In genomic region chr2:161246301-161246700, GRCh38 we compare ENCODE assay signal across 13 cellular contexts.
DNase-seq lines count a peak whose midpoint lies in the region; ATAC-seq and TF ChIP-seq lines count a peak whose summit lies in the region.
"Had no signal": no experiment of that assay in that cellular context is flagged by ENCODE, and none has a peak within 500 bp of the region (broad histone marks: within the 10 kb centered on the region; RNA-seq: fewer than 3 reads in every experiment).

No MANE protein-coding gene starts in this region.

- POLR2A ChIA-PET in activated CD4-positive, alpha-beta T cell treated with anti-CD3 and anti-CD28 coated beads, Interleukin-2, amount 10 ng/mL, durations not matched to agents 7 days and 5 days (lab: Charles Lee): no interaction called here

- H3K36me3 Mint-ChIP-seq in activated CD4-positive, alpha-beta T cell treated with anti-CD3 and anti-CD28 coated beads, Interleukin-2, amount 10 ng/mL, durations not matched to agents 7 days and 5 days (ENCODE audit: low read depth): peaks cover 19% of the 10 kb centered on the region
- peaks cover 11% of the 10 kb centered on the region for H3K36me3 Mint-ChIP-seq in activated T-helper 1 cell treated with anti-CD3 and anti-CD28 coated beads, Interleukin-12 subunit alpha, Interleukin-12 subunit beta, Interleukin-2, Interleukin-4 antibody, amounts not matched to agents 30 ng/mL and 10 ng/mL and 1 ng/mL, durations not matched to agents 14 hours and 24 hours and 36 hours (ENCODE audit: low read depth)
- H3K36me3 Mint-ChIP-seq in nephron (ENCODE audit: low read depth): no peaks in the 10 kb centered on the region

- CTCF ChIA-PET in activated CD4-positive, alpha-beta T cell treated with anti-CD3 and anti-CD28 coated beads, Interleukin-2, amount 10 ng/mL, durations not matched to agents 7 days and 5 days (lab: Charles Lee): interaction anchor here (0.6 to 0.7 kb wide), 2 partner anchors 18 to 173 kb away, joined by 3 to 4 read pairs; no protein-coding TSS in a partner anchor

- H3K27ac Mint-ChIP-seq in activated CD4-positive, alpha-beta T cell treated with anti-CD3 and anti-CD28 coated beads, Interleukin-2, amount 10 ng/mL, durations not matched to agents 7 days and 5 days: no peak overlapping the region
- H3K27ac Mint-ChIP-seq in activated T-helper 1 cell treated with anti-CD3 and anti-CD28 coated beads, Interleukin-12 subunit alpha, Interleukin-12 subunit beta, Interleukin-2, Interleukin-4 antibody, amounts not matched to agents 30 ng/mL and 10 ng/mL and 1 ng/mL, durations not matched to agents 14 hours and 24 hours and 36 hours: peak overlapping the region; percentile 26
- peak overlapping the region; percentile 71 to 89 (median 86) for H3K27ac Mint-ChIP-seq in nephron

- H3K27me3 Mint-ChIP-seq in activated CD4-positive, alpha-beta T cell treated with anti-CD3 and anti-CD28 coated beads, Interleukin-2, amount 10 ng/mL, durations not matched to agents 7 days and 5 days: no peaks in the 10 kb centered on the region
- H3K27me3 Mint-ChIP-seq in activated T-helper 1 cell treated with anti-CD3 and anti-CD28 coated beads, Interleukin-12 subunit alpha, Interleukin-12 subunit beta, Interleukin-2, Interleukin-4 antibody, amounts not matched to agents 30 ng/mL and 10 ng/mL and 1 ng/mL, durations not matched to agents 14 hours and 24 hours and 36 hours (ENCODE audit: insufficient read depth): no peaks in the 10 kb centered on the region
- H3K27me3 Mint-ChIP-seq in nephron (ENCODE audit: low read depth): peaks cover 70% of the 10 kb centered on the region

- intact Hi-C loops in activated T-helper 1 cell treated with anti-CD3 and anti-CD28 coated beads, Interleukin-12 subunit alpha, Interleukin-12 subunit beta, Interleukin-2, Interleukin-4 antibody, amounts not matched to agents 30 ng/mL and 10 ng/mL and 1 ng/mL, durations not matched to agents 14 hours and 24 hours and 36 hours (cut with micrococcal nuclease): loop anchor here (10.0 kb wide), 1 partner anchor 1532 kb away; the partner anchor contains the start of gene MARCHF7
- intact Hi-C loops in left ventricle myocardium superior (cut with micrococcal nuclease): no loop called here

- TF ChIP-seq CTCF in nephron (IDR thresholded peaks at IDR 0.05; ENCODE audit: unreplicated experiment in 3 of 3): no peak

- no peak for DNase-seq in activated CD4-positive, alpha-beta T cell treated with anti-CD3 and anti-CD28 coated beads, Interleukin-2, amount 10 ng/mL, durations not matched to agents 7 days and 5 days
- DNase-seq in activated CD4-positive, alpha-beta T cell treated with anti-CD3 and anti-CD28 coated beads for 48 hours: no peak
- DNase-seq in NCI-H1694 treated with DMSO at 0.1 percent for 48 hours (lab: John Stamatoyannopoulos, UW) (peak; percentile 53), left ventricle myocardium superior (no peak), NK-92 (lab: John Stamatoyannopoulos, UW; ENCODE audit: unreplicated experiment) (no peak)
- no peak for DNase-seq in activated T-helper 1 cell treated with anti-CD3 and anti-CD28 coated beads, Interleukin-12 subunit alpha, Interleukin-12 subunit beta, Interleukin-2, Interleukin-4 antibody, amounts not matched to agents 30 ng/mL and 10 ng/mL and 1 ng/mL, durations not matched to agents 14 hours and 24 hours and 36 hours (ENCODE audit: low spot score)
- no peak for DNase-seq in activated effector memory CD4-positive, alpha-beta T cell treated with anti-CD3 and anti-CD28 coated beads, Interleukin-2, amount 50 U/mL, for 16 hours
- DNase-seq: activated CD4-positive, alpha-beta T cell treated with anti-CD3 and anti-CD28 coated beads for 4 hours; amygdala; EL; left colon; NCI-H524 treated with DMSO at 0.1 percent for 48 hours had no signal

- H3K9me3 Mint-ChIP-seq in activated CD4-positive, alpha-beta T cell treated with anti-CD3 and anti-CD28 coated beads, Interleukin-2, amount 10 ng/mL, durations not matched to agents 7 days and 5 days: no peaks in the 10 kb centered on the region
- no peaks in the 10 kb centered on the region for H3K9me3 Mint-ChIP-seq in activated T-helper 1 cell treated with anti-CD3 and anti-CD28 coated beads, Interleukin-12 subunit alpha, Interleukin-12 subunit beta, Interleukin-2, Interleukin-4 antibody, amounts not matched to agents 30 ng/mL and 10 ng/mL and 1 ng/mL, durations not matched to agents 14 hours and 24 hours and 36 hours
- H3K9me3 Mint-ChIP-seq in nephron: no peaks in the 10 kb centered on the region

- ATAC-seq in left ventricle myocardium superior: no peak
- ATAC-seq: left colon had no signal

- peaks cover 46% of the 10 kb centered on the region for H3K4me1 Mint-ChIP-seq in activated CD4-positive, alpha-beta T cell treated with anti-CD3 and anti-CD28 coated beads, Interleukin-2, amount 10 ng/mL, durations not matched to agents 7 days and 5 days
- H3K4me1 Mint-ChIP-seq in activated T-helper 1 cell treated with anti-CD3 and anti-CD28 coated beads, Interleukin-12 subunit alpha, Interleukin-12 subunit beta, Interleukin-2, Interleukin-4 antibody, amounts not matched to agents 30 ng/mL and 10 ng/mL and 1 ng/mL, durations not matched to agents 14 hours and 24 hours and 36 hours (ENCODE audit: low read depth): peaks cover 67% of the 10 kb centered on the region
- peaks cover 32% of the 10 kb centered on the region for H3K4me1 Mint-ChIP-seq in nephron

- peak overlapping the region; percentile 94 for H3K4me3 Mint-ChIP-seq in activated CD4-positive, alpha-beta T cell treated with anti-CD3 and anti-CD28 coated beads, Interleukin-2, amount 10 ng/mL, durations not matched to agents 7 days and 5 days
- peak overlapping the region; percentile 96 for H3K4me3 Mint-ChIP-seq in activated T-helper 1 cell treated with anti-CD3 and anti-CD28 coated beads, Interleukin-12 subunit alpha, Interleukin-12 subunit beta, Interleukin-2, Interleukin-4 antibody, amounts not matched to agents 30 ng/mL and 10 ng/mL and 1 ng/mL, durations not matched to agents 14 hours and 24 hours and 36 hours
- H3K4me3 Mint-ChIP-seq in nephron: peak overlapping the region in 2 of 3 experiments; percentile 16 to 36

Comparison
In these comparisons a context has a peak if more than half of its experiments do, and no peak if none do; other contexts are left out.
1. H3K4me3 Mint-ChIP-seq: peak in every context shown above with its lines; median percentile 96 in activated T-helper 1 cell treated with anti-CD3 and anti-CD28 coated beads, Interleukin-12 subunit alpha, Interleukin-12 subunit beta, Interleukin-2, Interleukin-4 antibody, amounts not matched to agents 30 ng/mL and 10 ng/mL and 1 ng/mL, durations not matched to agents 14 hours and 24 hours and 36 hours; 94 in activated CD4-positive, alpha-beta T cell treated with anti-CD3 and anti-CD28 coated beads, Interleukin-2, amount 10 ng/mL, durations not matched to agents 7 days and 5 days; 26 in nephron.